ENCODE assay signal across 1 cellular context in the genomic region with DNA sequence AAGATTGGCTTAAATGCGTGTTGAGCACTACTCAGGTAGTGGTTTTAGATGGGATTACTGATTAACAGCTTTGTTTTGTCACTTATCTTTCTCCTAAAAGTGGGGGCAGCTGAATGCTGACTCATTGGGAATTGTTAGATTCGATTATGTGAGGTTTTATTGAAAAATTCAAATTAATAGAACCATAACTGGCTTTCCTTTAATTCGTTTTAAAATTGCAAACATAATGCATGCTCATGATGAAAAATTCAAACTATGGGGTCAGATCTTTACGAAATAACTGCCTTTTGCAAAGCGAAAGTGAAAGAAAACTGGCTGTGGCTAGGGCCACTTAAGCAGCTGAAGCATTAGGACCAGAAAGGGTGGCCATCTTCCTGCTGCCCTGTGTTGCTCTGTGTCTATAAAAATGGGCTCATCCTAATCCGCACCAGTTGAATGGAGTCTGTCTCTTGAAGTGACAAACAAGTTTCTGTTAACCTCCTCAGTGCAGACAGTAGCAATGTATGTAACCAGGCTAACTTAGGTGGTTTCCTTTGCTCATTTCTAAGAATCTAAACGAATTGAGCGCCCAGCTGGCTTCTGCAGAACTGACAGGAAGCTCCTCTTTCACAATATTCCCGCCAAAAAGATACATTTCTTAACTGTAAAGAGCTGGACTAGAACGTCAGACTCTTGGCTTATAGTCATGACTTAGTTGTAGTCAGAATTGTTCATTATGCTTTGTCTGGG.
TF ChIP-seq lines count a peak whose summit lies in the region.

No MANE protein-coding gene starts in this region.

TF ChIP-seq in K562, 482 proteins besides CTCF, POLR2A, EP300 and RAD21 (continued from another document and continues in another):
- no peak for TF ChIP-seq POLR3G (IDR thresholded peaks at IDR 0.05; ENCODE audit: extremely low read depth, insufficient read length, insufficient replicate concordance)
- TF ChIP-seq, protein P1, sequence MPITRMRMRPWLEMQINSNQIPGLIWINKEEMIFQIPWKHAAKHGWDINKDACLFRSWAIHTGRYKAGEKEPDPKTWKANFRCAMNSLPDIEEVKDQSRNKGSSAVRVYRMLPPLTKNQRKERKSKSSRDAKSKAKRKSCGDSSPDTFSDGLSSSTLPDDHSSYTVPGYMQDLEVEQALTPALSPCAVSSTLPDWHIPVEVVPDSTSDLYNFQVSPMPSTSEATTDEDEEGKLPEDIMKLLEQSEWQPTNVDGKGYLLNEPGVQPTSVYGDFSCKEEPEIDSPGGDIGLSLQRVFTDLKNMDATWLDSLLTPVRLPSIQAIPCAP (CRISPR knock-in tag; IDR thresholded peaks at IDR 0.05; ENCODE audit: borderline replicate concordance), result no peak
- peak; percentile 37 to 53; a peak in 2 of 4 replicates for TF ChIP-seq FOXK2 (conservative IDR thresholded peaks at IDR 0.05 in 1 of 2, IDR thresholded peaks at IDR 0.05 in 1 of 2; ENCODE audit: low read depth in 2 of 2)
- TF ChIP-seq CEBPB (tag; IDR thresholded peaks at IDR 0.05), result peak; percentile 71
- no peak for TF ChIP-seq RUNX1 (IDR thresholded peaks at IDR 0.05; ENCODE audit: low read depth)
- TF ChIP-seq HNRNPK (IDR thresholded peaks at IDR 0.05; ENCODE audit: low read depth, low read length, poor library complexity, severe bottlenecking), result no peak
- TF ChIP-seq SAFB (IDR thresholded peaks at IDR 0.05; ENCODE audit: borderline replicate concordance, low read depth, low read length), result no peak
- TF ChIP-seq CBX2 (IDR thresholded peaks at IDR 0.05; ENCODE audit: insufficient read depth, low read length, poor library complexity, severe bottlenecking), result no peak
- TF ChIP-seq, protein P2, sequence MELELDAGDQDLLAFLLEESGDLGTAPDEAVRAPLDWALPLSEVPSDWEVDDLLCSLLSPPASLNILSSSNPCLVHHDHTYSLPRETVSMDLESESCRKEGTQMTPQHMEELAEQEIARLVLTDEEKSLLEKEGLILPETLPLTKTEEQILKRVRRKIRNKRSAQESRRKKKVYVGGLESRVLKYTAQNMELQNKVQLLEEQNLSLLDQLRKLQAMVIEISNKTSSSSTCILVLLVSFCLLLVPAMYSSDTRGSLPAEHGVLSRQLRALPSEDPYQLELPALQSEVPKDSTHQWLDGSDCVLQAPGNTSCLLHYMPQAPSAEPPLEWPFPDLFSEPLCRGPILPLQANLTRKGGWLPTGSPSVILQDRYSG (tag; conservative IDR thresholded peaks at IDR 0.05; ENCODE audit: low read depth), result no peak
- TF ChIP-seq, protein P3, sequence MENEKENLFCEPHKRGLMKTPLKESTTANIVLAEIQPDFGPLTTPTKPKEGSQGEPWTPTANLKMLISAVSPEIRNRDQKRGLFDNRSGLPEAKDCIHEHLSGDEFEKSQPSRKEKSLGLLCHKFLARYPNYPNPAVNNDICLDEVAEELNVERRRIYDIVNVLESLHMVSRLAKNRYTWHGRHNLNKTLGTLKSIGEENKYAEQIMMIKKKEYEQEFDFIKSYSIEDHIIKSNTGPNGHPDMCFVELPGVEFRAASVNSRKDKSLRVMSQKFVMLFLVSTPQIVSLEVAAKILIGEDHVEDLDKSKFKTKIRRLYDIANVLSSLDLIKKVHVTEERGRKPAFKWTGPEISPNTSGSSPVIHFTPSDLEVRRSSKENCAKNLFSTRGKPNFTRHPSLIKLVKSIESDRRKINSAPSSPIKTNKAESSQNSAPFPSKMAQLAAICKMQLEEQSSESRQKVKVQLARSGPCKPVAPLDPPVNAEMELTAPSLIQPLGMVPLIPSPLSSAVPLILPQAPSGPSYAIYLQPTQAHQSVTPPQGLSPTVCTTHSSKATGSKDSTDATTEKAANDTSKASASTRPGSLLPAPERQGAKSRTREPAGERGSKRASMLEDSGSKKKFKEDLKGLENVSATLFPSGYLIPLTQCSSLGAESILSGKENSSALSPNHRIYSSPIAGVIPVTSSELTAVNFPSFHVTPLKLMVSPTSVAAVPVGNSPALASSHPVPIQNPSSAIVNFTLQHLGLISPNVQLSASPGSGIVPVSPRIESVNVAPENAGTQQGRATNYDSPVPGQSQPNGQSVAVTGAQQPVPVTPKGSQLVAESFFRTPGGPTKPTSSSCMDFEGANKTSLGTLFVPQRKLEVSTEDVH (IDR thresholded peaks at IDR 0.05; ENCODE audit: low read depth, partially characterized antibody), result peak; percentile 88
- no peak for TF ChIP-seq HDAC8 (tag; IDR thresholded peaks at IDR 0.05)
- no peak for TF ChIP-seq ZNF347 (CRISPR knock-in tag; IDR thresholded peaks at IDR 0.05; ENCODE audit: low read depth)
- peak; percentile 65; the same call in 1 of the 2 replicates for TF ChIP-seq NFRKB (IDR thresholded peaks at IDR 0.05; ENCODE audit: low read depth)
- TF ChIP-seq, protein P4, sequence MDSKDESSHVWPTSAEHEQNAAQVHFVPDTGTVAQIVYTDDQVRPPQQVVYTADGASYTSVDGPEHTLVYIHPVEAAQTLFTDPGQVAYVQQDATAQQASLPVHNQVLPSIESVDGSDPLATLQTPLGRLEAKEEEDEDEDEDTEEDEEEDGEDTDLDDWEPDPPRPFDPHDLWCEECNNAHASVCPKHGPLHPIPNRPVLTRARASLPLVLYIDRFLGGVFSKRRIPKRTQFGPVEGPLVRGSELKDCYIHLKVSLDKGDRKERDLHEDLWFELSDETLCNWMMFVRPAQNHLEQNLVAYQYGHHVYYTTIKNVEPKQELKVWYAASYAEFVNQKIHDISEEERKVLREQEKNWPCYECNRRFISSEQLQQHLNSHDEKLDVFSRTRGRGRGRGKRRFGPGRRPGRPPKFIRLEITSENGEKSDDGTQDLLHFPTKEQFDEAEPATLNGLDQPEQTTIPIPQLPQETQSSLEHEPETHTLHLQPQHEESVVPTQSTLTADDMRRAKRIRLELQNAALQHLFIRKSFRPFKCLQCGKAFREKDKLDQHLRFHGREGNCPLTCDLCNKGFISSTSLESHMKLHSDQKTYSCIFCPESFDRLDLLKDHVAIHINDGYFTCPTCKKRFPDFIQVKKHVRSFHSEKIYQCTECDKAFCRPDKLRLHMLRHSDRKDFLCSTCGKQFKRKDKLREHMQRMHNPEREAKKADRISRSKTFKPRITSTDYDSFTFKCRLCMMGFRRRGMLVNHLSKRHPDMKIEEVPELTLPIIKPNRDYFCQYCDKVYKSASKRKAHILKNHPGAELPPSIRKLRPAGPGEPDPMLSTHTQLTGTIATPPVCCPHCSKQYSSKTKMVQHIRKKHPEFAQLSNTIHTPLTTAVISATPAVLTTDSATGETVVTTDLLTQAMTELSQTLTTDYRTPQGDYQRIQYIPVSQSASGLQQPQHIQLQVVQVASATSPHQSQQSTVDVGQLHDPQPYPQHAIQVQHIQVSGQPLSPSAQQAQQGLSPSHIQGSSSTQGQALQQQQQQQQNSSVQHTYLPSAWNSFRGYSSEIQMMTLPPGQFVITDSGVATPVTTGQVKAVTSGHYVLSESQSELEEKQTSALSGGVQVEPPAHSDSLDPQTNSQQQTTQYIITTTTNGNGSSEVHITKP (IDR thresholded peaks at IDR 0.05; ENCODE audit: partially characterized antibody), result no peak
- no peak for TF ChIP-seq ZNF311 (CRISPR knock-in tag; IDR thresholded peaks at IDR 0.05)
- TF ChIP-seq NCOA4 (IDR thresholded peaks at IDR 0.05; ENCODE audit: partially characterized antibody), result no peak
- TF ChIP-seq RNF2 (IDR thresholded peaks at IDR 0.05), result no peak
- TF ChIP-seq FIP1L1 (IDR thresholded peaks at IDR 0.05; ENCODE audit: low read depth, low read length, poor library complexity, severe bottlenecking), result no peak
- TF ChIP-seq, protein P5, sequence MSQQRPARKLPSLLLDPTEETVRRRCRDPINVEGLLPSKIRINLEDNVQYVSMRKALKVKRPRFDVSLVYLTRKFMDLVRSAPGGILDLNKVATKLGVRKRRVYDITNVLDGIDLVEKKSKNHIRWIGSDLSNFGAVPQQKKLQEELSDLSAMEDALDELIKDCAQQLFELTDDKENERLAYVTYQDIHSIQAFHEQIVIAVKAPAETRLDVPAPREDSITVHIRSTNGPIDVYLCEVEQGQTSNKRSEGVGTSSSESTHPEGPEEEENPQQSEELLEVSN (IDR thresholded peaks at IDR 0.05; ENCODE audit: borderline replicate concordance in 1 of 2, extremely low read depth in 1 of 2, insufficient read depth in 1 of 2, insufficient read length in 1 of 2, low read depth in 1 of 2, low read length in 1 of 2, poor library complexity in 1 of 2, severe bottlenecking in 1 of 2), result no peak
- no peak for TF ChIP-seq FOXJ2 (tag; IDR thresholded peaks at IDR 0.05)
- TF ChIP-seq, protein P6, sequence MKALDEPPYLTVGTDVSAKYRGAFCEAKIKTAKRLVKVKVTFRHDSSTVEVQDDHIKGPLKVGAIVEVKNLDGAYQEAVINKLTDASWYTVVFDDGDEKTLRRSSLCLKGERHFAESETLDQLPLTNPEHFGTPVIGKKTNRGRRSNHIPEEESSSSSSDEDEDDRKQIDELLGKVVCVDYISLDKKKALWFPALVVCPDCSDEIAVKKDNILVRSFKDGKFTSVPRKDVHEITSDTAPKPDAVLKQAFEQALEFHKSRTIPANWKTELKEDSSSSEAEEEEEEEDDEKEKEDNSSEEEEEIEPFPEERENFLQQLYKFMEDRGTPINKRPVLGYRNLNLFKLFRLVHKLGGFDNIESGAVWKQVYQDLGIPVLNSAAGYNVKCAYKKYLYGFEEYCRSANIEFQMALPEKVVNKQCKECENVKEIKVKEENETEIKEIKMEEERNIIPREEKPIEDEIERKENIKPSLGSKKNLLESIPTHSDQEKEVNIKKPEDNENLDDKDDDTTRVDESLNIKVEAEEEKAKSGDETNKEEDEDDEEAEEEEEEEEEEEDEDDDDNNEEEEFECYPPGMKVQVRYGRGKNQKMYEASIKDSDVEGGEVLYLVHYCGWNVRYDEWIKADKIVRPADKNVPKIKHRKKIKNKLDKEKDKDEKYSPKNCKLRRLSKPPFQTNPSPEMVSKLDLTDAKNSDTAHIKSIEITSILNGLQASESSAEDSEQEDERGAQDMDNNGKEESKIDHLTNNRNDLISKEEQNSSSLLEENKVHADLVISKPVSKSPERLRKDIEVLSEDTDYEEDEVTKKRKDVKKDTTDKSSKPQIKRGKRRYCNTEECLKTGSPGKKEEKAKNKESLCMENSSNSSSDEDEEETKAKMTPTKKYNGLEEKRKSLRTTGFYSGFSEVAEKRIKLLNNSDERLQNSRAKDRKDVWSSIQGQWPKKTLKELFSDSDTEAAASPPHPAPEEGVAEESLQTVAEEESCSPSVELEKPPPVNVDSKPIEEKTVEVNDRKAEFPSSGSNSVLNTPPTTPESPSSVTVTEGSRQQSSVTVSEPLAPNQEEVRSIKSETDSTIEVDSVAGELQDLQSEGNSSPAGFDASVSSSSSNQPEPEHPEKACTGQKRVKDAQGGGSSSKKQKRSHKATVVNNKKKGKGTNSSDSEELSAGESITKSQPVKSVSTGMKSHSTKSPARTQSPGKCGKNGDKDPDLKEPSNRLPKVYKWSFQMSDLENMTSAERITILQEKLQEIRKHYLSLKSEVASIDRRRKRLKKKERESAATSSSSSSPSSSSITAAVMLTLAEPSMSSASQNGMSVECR (CRISPR knock-in tag; IDR thresholded peaks at IDR 0.05), result no peak; the same call in 1 of the 2 replicates
- TF ChIP-seq ZNF274 (IDR thresholded peaks at IDR 0.05; ENCODE audit: borderline replicate concordance, low read depth, low read length), result no peak
- TF ChIP-seq MAFF (IDR thresholded peaks at IDR 0.05; ENCODE audit: low read length), result peak; percentile 81
- TF ChIP-seq, protein P7, sequence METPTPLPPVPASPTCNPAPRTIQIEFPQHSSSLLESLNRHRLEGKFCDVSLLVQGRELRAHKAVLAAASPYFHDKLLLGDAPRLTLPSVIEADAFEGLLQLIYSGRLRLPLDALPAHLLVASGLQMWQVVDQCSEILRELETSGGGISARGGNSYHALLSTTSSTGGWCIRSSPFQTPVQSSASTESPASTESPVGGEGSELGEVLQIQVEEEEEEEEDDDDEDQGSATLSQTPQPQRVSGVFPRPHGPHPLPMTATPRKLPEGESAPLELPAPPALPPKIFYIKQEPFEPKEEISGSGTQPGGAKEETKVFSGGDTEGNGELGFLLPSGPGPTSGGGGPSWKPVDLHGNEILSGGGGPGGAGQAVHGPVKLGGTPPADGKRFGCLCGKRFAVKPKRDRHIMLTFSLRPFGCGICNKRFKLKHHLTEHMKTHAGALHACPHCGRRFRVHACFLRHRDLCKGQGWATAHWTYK (CRISPR knock-in tag; IDR thresholded peaks at IDR 0.05), result 0 out of 2 replicates have a peak, but pooled peaks have one; percentile 50
- TF ChIP-seq EWSR1 (IDR thresholded peaks at IDR 0.05; ENCODE audit: borderline replicate concordance, low read depth, partially characterized antibody), result no peak
- TF ChIP-seq, protein P8, sequence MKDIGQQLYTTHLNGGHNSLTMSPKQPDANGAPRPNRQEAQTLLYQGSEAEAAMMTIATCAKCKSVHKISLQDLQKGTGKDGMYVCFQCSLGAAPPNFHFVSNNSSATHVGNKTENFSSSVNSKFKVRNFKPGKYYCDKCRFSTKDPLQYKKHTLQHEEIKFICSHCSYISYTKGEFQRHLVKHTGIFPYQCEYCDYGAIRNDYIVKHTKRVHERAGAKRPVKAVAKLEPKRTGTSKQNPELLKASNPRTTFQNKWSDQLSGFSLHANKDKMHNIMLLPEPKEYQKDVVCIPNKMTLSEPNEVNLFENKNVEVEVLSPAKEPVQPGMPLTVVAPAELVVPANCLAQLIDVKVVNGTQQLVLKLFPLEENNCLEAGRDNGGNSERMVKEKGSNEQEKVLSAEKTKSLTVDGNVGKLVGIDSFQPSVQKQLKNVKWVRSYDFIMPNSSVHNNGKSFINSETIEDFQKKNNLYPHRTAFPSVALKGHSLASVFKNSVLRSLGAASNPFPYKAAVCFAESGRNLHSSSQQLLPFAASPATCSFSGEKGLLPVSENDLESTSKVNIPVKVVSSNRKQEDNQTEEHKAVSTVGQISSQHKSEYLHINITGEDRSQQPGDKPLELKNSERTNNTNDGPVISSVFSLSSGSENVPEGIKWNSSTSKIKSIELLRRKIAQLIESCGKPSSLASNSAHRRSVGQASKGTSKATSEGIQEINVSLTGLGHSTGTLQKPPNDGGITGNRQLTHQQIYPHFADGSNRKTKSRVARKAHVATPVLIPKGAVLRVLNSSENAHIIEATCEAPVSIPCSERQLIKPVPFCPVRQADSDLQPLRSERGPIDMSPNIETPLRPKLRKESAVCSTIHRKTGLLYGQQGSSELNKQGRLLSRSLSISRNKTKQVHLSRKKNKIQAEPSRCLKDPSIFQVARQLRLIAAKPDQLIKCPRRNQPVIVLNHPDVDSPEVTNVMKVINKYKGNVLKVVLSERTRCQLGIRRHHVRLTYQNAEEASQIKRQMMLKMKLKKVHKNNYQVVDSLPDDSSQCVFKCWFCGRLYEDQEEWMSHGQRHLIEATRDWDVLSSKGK (CRISPR knock-in tag; IDR thresholded peaks at IDR 0.05), result no peak
- no peak for TF ChIP-seq ZKSCAN3 (CRISPR knock-in tag; IDR thresholded peaks at IDR 0.05)
- no peak for TF ChIP-seq CREBBP (IDR thresholded peaks at IDR 0.05; ENCODE audit: low read depth, low read length)
- TF ChIP-seq BACH1 (tag; IDR thresholded peaks at IDR 0.05), result peak; percentile 75
